Comparison of ENCODE assay signal across 21 cellular contexts in genomic region chr16:35414563-35414962, GRCh38.
DNase-seq lines count a peak whose midpoint lies in the region; ATAC-seq and TF ChIP-seq lines count a peak whose summit lies in the region.
"Had no signal": no experiment of that assay in that cellular context is flagged by ENCODE, and none has a peak within 500 bp of the region (broad histone marks: within the 10 kb centered on the region; RNA-seq: fewer than 3 reads in every experiment).

No MANE protein-coding gene starts in this region.

- H3K36me3 ChIP-seq in H7 (replicated peaks; ENCODE audit: control insufficient read depth, insufficient read depth, low read length) (no peaks in the 10 kb centered on the region), testis (ENCODE audit: low read depth, missing control alignments) (no peaks in the 10 kb centered on the region), aorta (ENCODE audit: control insufficient read depth in 1 of 2, insufficient read depth in 2 of 2, low read length in 1 of 2) (no peaks in the 10 kb centered on the region)
- H3K36me3 ChIP-seq: BLaER1 treated with 17β-estradiol and CSF1 and Interleukin-3, amounts not matched to agents 10 nM and 100 nM had no signal

- no peak for TF ChIP-seq CTCF in testis (IDR thresholded peaks at IDR 0.05)
- TF ChIP-seq CTCF in omental fat pad (IDR thresholded peaks at IDR 0.05), result no peak

- intact Hi-C loops in testis (cut with DNase I; ENCODE audit: low total_unique reads) (no loop called here), aorta (cut with DNase I) (no loop called here)

- ATAC-seq in aorta (ENCODE audit: low FRiP score), result peak; percentile 26
- no peak for ATAC-seq in omental fat pad (ENCODE audit: low FRiP score)
- ATAC-seq in GM21825 (IDR thresholded peaks at IDR 0.05; ENCODE audit: unreplicated experiment), result no peak
- ATAC-seq: A549, GM12878 had no signal

- no peaks in the 10 kb centered on the region for H3K9me3 ChIP-seq in testis
- H3K9me3 ChIP-seq in aorta (ENCODE audit: control insufficient read depth, low read length), result no peaks in the 10 kb centered on the region
- H3K9me3 ChIP-seq: A549 had no signal

- H3K4me3 ChIP-seq in H7 (ENCODE audit: insufficient read depth, low read depth, low read length) (no peak overlapping the region), testis (peak overlapping the region; percentile 1 to 49), aorta (ENCODE audit: low read length in 2 of 2) (no peak overlapping the region)
- H3K4me3 ChIP-seq: A549; BLaER1 treated with 17β-estradiol and CSF1 and Interleukin-3, amounts not matched to agents 10 nM and 100 nM; GM12878 had no signal

- WGBS in testis, 2 donors, result 61 to 67% methylated on average over 7 to 11 of the region's 19 CpGs
- WGBS in aorta, 2 donors, result 76 to 81% methylated on average over 19 of the region's 19 CpGs

- H3K27ac ChIP-seq in testis (no peak overlapping the region), aorta (ENCODE audit: low read depth in 1 of 2, low read length in 2 of 2) (no peak overlapping the region)
- H3K27ac ChIP-seq: 22Rv1; A549; BLaER1 treated with 17β-estradiol and CSF1 and Interleukin-3, amounts not matched to agents 10 nM and 100 nM; C4-2B had no signal

- H3K4me1 ChIP-seq in testis (no peaks in the 10 kb centered on the region), aorta (ENCODE audit: control insufficient read depth in 1 of 2, insufficient read depth in 2 of 2, low read length in 2 of 2) (no peaks in the 10 kb centered on the region)
- H3K4me1 ChIP-seq: A549 had no signal

- DNase-seq in H7, result peak; percentile 11
- no peak for DNase-seq in testis
- DNase-seq in aorta, result no peak
- no peak for DNase-seq in omental fat pad (ENCODE audit: low spot score)
- DNase-seq: AML-193; CD4-positive, alpha-beta memory T cell; CD8-positive, alpha-beta memory T cell; COR-L47; DMS 273 treated with DMSO at 0.1 percent for 48 hours; DMS153; DMS53; DMS79; DND-41; EL; GDM1 had no signal

- H3K27me3 ChIP-seq in H7 (ENCODE audit: control insufficient read depth, insufficient read depth, low read length) (no peaks in the 10 kb centered on the region), testis (no peaks in the 10 kb centered on the region), aorta (ENCODE audit: control insufficient read depth in 1 of 2, insufficient read depth in 2 of 2, low read length in 1 of 2) (no peaks in the 10 kb centered on the region)
- H3K27me3 ChIP-seq: BLaER1 treated with 17β-estradiol and CSF1 and Interleukin-3, amounts not matched to agents 10 nM and 100 nM had no signal

- no peak for TF ChIP-seq POLR2A in testis (IDR thresholded peaks at IDR 0.05)

Comparison
In these comparisons a context has a peak if more than half of its experiments do, and no peak if none do; other contexts are left out.
1. H3K4me3 ChIP-seq: peak in testis (2 of 2); none in H7 (single experiment) and aorta (0 of 2).